ENCODE assay signal across 1 cellular context in the genomic region with DNA sequence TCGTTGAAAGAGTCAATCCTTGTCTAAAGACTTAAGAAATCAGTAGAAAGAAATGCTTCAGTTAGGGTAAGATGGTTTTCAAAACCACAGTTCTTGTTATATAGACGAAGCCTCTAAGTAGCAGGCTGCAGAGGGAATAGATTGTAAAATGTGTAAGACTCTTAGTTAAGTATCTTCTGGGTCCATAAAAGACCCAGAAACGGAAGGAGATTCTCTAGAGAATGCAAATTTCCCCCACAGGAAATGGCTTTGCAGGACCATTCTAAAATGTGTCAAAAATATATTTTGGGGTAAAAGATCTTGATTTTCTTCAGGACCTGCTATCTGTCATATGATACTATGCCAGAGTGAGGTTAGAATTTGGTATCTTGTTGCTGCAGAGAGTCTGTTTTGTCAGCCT.
TF ChIP-seq lines count a peak whose summit lies in the region.

No MANE protein-coding gene starts in this region.

TF ChIP-seq in GM12878, 131 proteins besides CTCF, POLR2A, EP300 and RAD21:
- no peak for TF ChIP-seq SMC3 (IDR thresholded peaks at IDR 0.05; ENCODE audit: borderline replicate concordance, low read length)
- TF ChIP-seq GABPA (IDR thresholded peaks at IDR 0.05; ENCODE audit: low read depth), result 0 out of 2 replicates have a peak, but pooled peaks have one; percentile 17
- TF ChIP-seq CHD2 (IDR thresholded peaks at IDR 0.05; ENCODE audit: borderline replicate concordance, low read depth, low read length), result no peak
- TF ChIP-seq, protein P1, sequence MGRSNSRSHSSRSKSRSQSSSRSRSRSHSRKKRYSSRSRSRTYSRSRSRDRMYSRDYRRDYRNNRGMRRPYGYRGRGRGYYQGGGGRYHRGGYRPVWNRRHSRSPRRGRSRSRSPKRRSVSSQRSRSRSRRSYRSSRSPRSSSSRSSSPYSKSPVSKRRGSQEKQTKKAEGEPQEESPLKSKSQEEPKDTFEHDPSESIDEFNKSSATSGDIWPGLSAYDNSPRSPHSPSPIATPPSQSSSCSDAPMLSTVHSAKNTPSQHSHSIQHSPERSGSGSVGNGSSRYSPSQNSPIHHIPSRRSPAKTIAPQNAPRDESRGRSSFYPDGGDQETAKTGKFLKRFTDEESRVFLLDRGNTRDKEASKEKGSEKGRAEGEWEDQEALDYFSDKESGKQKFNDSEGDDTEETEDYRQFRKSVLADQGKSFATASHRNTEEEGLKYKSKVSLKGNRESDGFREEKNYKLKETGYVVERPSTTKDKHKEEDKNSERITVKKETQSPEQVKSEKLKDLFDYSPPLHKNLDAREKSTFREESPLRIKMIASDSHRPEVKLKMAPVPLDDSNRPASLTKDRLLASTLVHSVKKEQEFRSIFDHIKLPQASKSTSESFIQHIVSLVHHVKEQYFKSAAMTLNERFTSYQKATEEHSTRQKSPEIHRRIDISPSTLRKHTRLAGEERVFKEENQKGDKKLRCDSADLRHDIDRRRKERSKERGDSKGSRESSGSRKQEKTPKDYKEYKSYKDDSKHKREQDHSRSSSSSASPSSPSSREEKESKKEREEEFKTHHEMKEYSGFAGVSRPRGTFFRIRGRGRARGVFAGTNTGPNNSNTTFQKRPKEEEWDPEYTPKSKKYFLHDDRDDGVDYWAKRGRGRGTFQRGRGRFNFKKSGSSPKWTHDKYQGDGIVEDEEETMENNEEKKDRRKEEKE (IDR thresholded peaks at IDR 0.05), result no peak
TF ChIP-seq in GM12878: peak in this region for 1.
